In the genomic region with DNA sequence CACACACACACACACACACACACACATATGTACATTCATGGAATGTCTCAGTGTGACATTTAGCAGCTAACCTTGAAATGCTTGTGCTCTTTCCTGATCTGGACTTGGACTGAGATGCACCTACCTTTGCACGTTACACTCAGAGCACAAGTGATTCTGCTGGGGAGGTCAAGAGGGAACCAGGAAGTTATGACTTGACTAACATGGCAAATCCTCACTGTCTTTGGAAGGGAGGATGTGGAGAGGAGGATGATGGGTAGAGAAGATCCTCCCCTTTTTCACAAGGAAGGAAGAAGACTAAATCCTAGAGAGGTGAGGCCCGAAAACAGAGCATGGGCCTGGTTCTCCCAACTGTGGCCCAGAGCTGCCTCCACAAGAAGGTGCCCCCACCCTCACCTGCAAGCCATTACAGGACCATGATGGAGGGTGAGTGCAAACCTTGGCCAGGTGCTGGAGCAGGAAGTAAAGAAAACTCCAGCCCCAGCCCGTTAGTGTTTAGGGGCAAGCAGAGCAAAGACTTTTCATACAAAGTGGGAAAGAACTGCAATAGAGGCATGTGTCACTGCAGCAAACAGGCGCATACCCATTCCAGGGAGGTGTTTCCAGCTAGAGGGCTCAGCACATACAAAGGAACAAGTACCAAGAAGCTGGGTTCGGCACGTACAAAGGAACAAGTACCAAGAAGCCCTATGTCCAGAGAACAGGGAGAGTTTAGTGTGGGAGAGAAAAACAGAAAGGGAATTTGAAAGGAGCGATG, we compare ENCODE assay signal across 1 cellular context.
TF ChIP-seq lines count a peak whose summit lies in the region.

No MANE protein-coding gene starts in this region.

TF ChIP-seq in K562, 482 proteins besides CTCF, POLR2A, EP300 and RAD21 (continued from another document and continues in another):
- TF ChIP-seq, protein P1, sequence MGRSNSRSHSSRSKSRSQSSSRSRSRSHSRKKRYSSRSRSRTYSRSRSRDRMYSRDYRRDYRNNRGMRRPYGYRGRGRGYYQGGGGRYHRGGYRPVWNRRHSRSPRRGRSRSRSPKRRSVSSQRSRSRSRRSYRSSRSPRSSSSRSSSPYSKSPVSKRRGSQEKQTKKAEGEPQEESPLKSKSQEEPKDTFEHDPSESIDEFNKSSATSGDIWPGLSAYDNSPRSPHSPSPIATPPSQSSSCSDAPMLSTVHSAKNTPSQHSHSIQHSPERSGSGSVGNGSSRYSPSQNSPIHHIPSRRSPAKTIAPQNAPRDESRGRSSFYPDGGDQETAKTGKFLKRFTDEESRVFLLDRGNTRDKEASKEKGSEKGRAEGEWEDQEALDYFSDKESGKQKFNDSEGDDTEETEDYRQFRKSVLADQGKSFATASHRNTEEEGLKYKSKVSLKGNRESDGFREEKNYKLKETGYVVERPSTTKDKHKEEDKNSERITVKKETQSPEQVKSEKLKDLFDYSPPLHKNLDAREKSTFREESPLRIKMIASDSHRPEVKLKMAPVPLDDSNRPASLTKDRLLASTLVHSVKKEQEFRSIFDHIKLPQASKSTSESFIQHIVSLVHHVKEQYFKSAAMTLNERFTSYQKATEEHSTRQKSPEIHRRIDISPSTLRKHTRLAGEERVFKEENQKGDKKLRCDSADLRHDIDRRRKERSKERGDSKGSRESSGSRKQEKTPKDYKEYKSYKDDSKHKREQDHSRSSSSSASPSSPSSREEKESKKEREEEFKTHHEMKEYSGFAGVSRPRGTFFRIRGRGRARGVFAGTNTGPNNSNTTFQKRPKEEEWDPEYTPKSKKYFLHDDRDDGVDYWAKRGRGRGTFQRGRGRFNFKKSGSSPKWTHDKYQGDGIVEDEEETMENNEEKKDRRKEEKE (IDR thresholded peaks at IDR 0.05; ENCODE audit: borderline replicate concordance in 1 of 2, control insufficient read depth in 1 of 2, low read depth in 2 of 2, low read length in 1 of 2), result peak in 1 of 2 experiments; percentile 87; a peak in 1 of 4 replicates
- TF ChIP-seq ZNF134 (CRISPR knock-in tag; conservative IDR thresholded peaks at IDR 0.05), result no peak
- TF ChIP-seq ELF4 (CRISPR knock-in tag; IDR thresholded peaks at IDR 0.05), result peak; percentile 90
- TF ChIP-seq CSDE1 (IDR thresholded peaks at IDR 0.05), result no peak
- no peak for TF ChIP-seq GATAD2B (IDR thresholded peaks at IDR 0.05; ENCODE audit: borderline replicate concordance)
- TF ChIP-seq PHB (CRISPR knock-in tag; IDR thresholded peaks at IDR 0.05), result peak; percentile 84; the same call in 1 of the 2 replicates
- no peak for TF ChIP-seq YBX1 (IDR thresholded peaks at IDR 0.05)
- no peak for TF ChIP-seq MAFK (IDR thresholded peaks at IDR 0.05; ENCODE audit: low read length)
- no peak for TF ChIP-seq RFX5 (IDR thresholded peaks at IDR 0.05; ENCODE audit: low read depth, low read length)
- TF ChIP-seq, protein P2, sequence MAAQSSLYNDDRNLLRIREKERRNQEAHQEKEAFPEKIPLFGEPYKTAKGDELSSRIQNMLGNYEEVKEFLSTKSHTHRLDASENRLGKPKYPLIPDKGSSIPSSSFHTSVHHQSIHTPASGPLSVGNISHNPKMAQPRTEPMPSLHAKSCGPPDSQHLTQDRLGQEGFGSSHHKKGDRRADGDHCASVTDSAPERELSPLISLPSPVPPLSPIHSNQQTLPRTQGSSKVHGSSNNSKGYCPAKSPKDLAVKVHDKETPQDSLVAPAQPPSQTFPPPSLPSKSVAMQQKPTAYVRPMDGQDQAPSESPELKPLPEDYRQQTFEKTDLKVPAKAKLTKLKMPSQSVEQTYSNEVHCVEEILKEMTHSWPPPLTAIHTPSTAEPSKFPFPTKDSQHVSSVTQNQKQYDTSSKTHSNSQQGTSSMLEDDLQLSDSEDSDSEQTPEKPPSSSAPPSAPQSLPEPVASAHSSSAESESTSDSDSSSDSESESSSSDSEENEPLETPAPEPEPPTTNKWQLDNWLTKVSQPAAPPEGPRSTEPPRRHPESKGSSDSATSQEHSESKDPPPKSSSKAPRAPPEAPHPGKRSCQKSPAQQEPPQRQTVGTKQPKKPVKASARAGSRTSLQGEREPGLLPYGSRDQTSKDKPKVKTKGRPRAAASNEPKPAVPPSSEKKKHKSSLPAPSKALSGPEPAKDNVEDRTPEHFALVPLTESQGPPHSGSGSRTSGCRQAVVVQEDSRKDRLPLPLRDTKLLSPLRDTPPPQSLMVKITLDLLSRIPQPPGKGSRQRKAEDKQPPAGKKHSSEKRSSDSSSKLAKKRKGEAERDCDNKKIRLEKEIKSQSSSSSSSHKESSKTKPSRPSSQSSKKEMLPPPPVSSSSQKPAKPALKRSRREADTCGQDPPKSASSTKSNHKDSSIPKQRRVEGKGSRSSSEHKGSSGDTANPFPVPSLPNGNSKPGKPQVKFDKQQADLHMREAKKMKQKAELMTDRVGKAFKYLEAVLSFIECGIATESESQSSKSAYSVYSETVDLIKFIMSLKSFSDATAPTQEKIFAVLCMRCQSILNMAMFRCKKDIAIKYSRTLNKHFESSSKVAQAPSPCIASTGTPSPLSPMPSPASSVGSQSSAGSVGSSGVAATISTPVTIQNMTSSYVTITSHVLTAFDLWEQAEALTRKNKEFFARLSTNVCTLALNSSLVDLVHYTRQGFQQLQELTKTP (IDR thresholded peaks at IDR 0.05; ENCODE audit: low read depth in 1 of 2, partially characterized antibody in 2 of 2), result no peak
- TF ChIP-seq CAMTA2 (CRISPR knock-in tag; conservative IDR thresholded peaks at IDR 0.05), result no peak
- TF ChIP-seq ZNF77 (CRISPR knock-in tag; IDR thresholded peaks at IDR 0.05), result peak; percentile 68; the same call in 1 of the 2 replicates
- TF ChIP-seq EWSR1 (IDR thresholded peaks at IDR 0.05; ENCODE audit: borderline replicate concordance, low read depth, partially characterized antibody), result no peak
- no peak for TF ChIP-seq XRCC4 (IDR thresholded peaks at IDR 0.05; ENCODE audit: extremely low read depth, insufficient read depth, insufficient read length)
- TF ChIP-seq ILK (tag; IDR thresholded peaks at IDR 0.05; ENCODE audit: borderline replicate concordance, low read depth), result no peak
- TF ChIP-seq ZBTB7A (IDR thresholded peaks at IDR 0.05; ENCODE audit: borderline replicate concordance, control insufficient read depth, low read depth, low read length), result no peak
- TF ChIP-seq ZNF699 (CRISPR knock-in tag; IDR thresholded peaks at IDR 0.05; ENCODE audit: insufficient replicate concordance), result no peak
- TF ChIP-seq GTF2E2 (tag; IDR thresholded peaks at IDR 0.05), result peak; percentile 66; the same call in 1 of the 2 replicates
- TF ChIP-seq, protein P3, sequence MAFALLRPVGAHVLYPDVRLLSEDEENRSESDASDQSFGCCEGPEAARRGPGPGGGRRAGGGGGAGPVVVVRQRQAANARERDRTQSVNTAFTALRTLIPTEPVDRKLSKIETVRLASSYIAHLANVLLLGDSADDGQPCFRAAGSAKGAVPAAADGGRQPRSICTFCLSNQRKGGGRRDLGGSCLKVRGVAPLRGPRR (CRISPR knock-in tag; IDR thresholded peaks at IDR 0.05), result no peak
- TF ChIP-seq, protein P4, sequence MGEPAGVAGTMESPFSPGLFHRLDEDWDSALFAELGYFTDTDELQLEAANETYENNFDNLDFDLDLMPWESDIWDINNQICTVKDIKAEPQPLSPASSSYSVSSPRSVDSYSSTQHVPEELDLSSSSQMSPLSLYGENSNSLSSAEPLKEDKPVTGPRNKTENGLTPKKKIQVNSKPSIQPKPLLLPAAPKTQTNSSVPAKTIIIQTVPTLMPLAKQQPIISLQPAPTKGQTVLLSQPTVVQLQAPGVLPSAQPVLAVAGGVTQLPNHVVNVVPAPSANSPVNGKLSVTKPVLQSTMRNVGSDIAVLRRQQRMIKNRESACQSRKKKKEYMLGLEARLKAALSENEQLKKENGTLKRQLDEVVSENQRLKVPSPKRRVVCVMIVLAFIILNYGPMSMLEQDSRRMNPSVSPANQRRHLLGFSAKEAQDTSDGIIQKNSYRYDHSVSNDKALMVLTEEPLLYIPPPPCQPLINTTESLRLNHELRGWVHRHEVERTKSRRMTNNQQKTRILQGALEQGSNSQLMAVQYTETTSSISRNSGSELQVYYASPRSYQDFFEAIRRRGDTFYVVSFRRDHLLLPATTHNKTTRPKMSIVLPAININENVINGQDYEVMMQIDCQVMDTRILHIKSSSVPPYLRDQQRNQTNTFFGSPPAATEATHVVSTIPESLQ (CRISPR knock-in tag; IDR thresholded peaks at IDR 0.05), result no peak
- TF ChIP-seq MBD2 (IDR thresholded peaks at IDR 0.05; ENCODE audit: borderline replicate concordance, low read depth), result peak; percentile 54; the same call in 1 of the 2 replicates
- TF ChIP-seq NONO (IDR thresholded peaks at IDR 0.05; ENCODE audit: low read depth in 2 of 2, low read length in 1 of 2), result 0 out of 4 replicates have a peak, but pooled peaks of 1 of the 2 experiments have one; percentile 22
- TF ChIP-seq, protein P5, sequence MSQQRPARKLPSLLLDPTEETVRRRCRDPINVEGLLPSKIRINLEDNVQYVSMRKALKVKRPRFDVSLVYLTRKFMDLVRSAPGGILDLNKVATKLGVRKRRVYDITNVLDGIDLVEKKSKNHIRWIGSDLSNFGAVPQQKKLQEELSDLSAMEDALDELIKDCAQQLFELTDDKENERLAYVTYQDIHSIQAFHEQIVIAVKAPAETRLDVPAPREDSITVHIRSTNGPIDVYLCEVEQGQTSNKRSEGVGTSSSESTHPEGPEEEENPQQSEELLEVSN (IDR thresholded peaks at IDR 0.05; ENCODE audit: borderline replicate concordance in 1 of 2, extremely low read depth in 1 of 2, insufficient read depth in 1 of 2, insufficient read length in 1 of 2, low read depth in 1 of 2, low read length in 1 of 2, poor library complexity in 1 of 2, severe bottlenecking in 1 of 2), result no peak
- TF ChIP-seq, protein P6, sequence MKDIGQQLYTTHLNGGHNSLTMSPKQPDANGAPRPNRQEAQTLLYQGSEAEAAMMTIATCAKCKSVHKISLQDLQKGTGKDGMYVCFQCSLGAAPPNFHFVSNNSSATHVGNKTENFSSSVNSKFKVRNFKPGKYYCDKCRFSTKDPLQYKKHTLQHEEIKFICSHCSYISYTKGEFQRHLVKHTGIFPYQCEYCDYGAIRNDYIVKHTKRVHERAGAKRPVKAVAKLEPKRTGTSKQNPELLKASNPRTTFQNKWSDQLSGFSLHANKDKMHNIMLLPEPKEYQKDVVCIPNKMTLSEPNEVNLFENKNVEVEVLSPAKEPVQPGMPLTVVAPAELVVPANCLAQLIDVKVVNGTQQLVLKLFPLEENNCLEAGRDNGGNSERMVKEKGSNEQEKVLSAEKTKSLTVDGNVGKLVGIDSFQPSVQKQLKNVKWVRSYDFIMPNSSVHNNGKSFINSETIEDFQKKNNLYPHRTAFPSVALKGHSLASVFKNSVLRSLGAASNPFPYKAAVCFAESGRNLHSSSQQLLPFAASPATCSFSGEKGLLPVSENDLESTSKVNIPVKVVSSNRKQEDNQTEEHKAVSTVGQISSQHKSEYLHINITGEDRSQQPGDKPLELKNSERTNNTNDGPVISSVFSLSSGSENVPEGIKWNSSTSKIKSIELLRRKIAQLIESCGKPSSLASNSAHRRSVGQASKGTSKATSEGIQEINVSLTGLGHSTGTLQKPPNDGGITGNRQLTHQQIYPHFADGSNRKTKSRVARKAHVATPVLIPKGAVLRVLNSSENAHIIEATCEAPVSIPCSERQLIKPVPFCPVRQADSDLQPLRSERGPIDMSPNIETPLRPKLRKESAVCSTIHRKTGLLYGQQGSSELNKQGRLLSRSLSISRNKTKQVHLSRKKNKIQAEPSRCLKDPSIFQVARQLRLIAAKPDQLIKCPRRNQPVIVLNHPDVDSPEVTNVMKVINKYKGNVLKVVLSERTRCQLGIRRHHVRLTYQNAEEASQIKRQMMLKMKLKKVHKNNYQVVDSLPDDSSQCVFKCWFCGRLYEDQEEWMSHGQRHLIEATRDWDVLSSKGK (CRISPR knock-in tag; IDR thresholded peaks at IDR 0.05), result peak; percentile 82; the same call in 1 of the 2 replicates
- TF ChIP-seq POLR3G (IDR thresholded peaks at IDR 0.05; ENCODE audit: extremely low read depth, insufficient read length, insufficient replicate concordance), result no peak
- TF ChIP-seq, protein P7, sequence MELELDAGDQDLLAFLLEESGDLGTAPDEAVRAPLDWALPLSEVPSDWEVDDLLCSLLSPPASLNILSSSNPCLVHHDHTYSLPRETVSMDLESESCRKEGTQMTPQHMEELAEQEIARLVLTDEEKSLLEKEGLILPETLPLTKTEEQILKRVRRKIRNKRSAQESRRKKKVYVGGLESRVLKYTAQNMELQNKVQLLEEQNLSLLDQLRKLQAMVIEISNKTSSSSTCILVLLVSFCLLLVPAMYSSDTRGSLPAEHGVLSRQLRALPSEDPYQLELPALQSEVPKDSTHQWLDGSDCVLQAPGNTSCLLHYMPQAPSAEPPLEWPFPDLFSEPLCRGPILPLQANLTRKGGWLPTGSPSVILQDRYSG (tag; conservative IDR thresholded peaks at IDR 0.05; ENCODE audit: low read depth), result no peak
- TF ChIP-seq ZNF586 (CRISPR knock-in tag; conservative IDR thresholded peaks at IDR 0.05), result 0 out of 2 replicates have a peak, but pooled peaks have one; percentile 26
- peak; percentile 28; the same call in 1 of the 2 replicates for TF ChIP-seq POLR2G (IDR thresholded peaks at IDR 0.05; ENCODE audit: low read depth, low read length)
- no peak for TF ChIP-seq KHSRP (IDR thresholded peaks at IDR 0.05)
- TF ChIP-seq, protein P8, sequence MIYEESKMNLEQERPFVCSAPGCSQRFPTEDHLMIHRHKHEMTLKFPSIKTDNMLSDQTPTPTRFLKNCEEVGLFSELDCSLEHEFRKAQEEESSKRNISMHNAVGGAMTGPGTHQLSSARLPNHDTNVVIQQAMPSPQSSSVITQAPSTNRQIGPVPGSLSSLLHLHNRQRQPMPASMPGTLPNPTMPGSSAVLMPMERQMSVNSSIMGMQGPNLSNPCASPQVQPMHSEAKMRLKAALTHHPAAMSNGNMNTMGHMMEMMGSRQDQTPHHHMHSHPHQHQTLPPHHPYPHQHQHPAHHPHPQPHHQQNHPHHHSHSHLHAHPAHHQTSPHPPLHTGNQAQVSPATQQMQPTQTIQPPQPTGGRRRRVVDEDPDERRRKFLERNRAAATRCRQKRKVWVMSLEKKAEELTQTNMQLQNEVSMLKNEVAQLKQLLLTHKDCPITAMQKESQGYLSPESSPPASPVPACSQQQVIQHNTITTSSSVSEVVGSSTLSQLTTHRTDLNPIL (CRISPR knock-in tag; IDR thresholded peaks at IDR 0.05), result no peak
- TF ChIP-seq, protein P9, sequence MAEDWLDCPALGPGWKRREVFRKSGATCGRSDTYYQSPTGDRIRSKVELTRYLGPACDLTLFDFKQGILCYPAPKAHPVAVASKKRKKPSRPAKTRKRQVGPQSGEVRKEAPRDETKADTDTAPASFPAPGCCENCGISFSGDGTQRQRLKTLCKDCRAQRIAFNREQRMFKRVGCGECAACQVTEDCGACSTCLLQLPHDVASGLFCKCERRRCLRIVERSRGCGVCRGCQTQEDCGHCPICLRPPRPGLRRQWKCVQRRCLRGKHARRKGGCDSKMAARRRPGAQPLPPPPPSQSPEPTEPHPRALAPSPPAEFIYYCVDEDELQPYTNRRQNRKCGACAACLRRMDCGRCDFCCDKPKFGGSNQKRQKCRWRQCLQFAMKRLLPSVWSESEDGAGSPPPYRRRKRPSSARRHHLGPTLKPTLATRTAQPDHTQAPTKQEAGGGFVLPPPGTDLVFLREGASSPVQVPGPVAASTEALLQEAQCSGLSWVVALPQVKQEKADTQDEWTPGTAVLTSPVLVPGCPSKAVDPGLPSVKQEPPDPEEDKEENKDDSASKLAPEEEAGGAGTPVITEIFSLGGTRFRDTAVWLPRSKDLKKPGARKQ (CRISPR knock-in tag; IDR thresholded peaks at IDR 0.05), result no peak
